Comparison of ENCODE assay signal across 1 cellular context in genomic region chr9:35728041-35728971, GRCh38.
TF ChIP-seq lines count a peak whose summit lies in the region.

No MANE protein-coding gene starts in this region.

TF ChIP-seq in GM12878, 131 proteins besides CTCF, POLR2A, EP300 and RAD21 (continued from another document):
- TF ChIP-seq, protein P1, sequence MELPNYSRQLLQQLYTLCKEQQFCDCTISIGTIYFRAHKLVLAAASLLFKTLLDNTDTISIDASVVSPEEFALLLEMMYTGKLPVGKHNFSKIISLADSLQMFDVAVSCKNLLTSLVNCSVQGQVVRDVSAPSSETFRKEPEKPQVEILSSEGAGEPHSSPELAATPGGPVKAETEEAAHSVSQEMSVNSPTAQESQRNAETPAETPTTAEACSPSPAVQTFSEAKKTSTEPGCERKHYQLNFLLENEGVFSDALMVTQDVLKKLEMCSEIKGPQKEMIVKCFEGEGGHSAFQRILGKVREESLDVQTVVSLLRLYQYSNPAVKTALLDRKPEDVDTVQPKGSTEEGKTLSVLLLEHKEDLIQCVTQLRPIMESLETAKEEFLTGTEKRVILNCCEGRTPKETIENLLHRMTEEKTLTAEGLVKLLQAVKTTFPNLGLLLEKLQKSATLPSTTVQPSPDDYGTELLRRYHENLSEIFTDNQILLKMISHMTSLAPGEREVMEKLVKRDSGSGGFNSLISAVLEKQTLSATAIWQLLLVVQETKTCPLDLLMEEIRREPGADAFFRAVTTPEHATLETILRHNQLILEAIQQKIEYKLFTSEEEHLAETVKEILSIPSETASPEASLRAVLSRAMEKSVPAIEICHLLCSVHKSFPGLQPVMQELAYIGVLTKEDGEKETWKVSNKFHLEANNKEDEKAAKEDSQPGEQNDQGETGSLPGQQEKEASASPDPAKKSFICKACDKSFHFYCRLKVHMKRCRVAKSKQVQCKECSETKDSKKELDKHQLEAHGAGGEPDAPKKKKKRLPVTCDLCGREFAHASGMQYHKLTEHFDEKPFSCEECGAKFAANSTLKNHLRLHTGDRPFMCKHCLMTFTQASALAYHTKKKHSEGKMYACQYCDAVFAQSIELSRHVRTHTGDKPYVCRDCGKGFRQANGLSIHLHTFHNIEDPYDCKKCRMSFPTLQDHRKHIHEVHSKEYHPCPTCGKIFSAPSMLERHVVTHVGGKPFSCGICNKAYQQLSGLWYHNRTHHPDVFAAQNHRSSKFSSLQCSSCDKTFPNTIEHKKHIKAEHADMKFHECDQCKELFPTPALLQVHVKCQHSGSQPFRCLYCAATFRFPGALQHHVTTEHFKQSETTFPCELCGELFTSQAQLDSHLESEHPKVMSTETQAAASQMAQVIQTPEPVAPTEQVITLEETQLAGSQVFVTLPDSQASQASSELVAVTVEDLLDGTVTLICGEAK (IDR thresholded peaks at IDR 0.05; ENCODE audit: borderline replicate concordance) = no peak
- TF ChIP-seq MAX (IDR thresholded peaks at IDR 0.05; ENCODE audit: low read depth, low read length) (peak; percentile 26; the same call in 1 of the 2 replicates), RB1 (IDR thresholded peaks at IDR 0.05; ENCODE audit: borderline replicate concordance) (no peak), TARDBP (IDR thresholded peaks at IDR 0.05; ENCODE audit: borderline replicate concordance) (no peak), CREM (IDR thresholded peaks at IDR 0.05; ENCODE audit: low read depth) (peak; percentile 52; the same call in 1 of the 2 replicates), DPF2 (IDR thresholded peaks at IDR 0.05) (peak; percentile 53; the same call in 1 of the 2 replicates), ATF3 (IDR thresholded peaks at IDR 0.05; ENCODE audit: borderline replicate concordance, extremely low read depth, low read depth, low read length) (no peak)
- TF ChIP-seq, protein P2, sequence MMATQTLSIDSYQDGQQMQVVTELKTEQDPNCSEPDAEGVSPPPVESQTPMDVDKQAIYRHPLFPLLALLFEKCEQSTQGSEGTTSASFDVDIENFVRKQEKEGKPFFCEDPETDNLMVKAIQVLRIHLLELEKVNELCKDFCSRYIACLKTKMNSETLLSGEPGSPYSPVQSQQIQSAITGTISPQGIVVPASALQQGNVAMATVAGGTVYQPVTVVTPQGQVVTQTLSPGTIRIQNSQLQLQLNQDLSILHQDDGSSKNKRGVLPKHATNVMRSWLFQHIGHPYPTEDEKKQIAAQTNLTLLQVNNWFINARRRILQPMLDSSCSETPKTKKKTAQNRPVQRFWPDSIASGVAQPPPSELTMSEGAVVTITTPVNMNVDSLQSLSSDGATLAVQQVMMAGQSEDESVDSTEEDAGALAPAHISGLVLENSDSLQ (IDR thresholded peaks at IDR 0.05) = peak; percentile 86
